17 cellular contexts compared by ENCODE assay signal in the genomic region with DNA sequence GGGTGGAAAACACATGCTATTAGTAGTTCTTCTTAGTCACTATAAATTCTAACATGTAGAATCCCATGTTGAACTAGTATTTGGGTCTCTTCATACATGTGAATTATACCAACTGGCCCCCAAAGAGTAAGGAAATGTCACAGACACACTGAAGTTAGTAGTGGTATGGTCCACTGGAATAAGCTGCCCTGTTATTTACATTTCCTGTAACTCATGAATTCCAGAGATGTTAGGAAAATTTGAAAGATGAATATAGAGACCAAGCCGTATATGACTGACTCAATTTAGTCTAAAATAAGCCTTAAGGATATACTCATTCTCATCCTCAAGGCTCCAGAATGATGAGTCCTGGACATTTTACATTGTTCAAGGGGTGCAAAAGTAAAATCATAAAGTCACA.
DNase-seq lines count a peak whose midpoint lies in the region; ATAC-seq and TF ChIP-seq lines count a peak whose summit lies in the region.
"Had no signal": no experiment of that assay in that cellular context is flagged by ENCODE, and none has a peak within 500 bp of the region (broad histone marks: within the 10 kb centered on the region; RNA-seq: fewer than 3 reads in every experiment).

No MANE protein-coding gene starts in this region.

- H3K4me3 Mint-ChIP-seq in activated T-cell treated with anti-CD3 and anti-CD28 coated beads, Interleukin-2, amount 50 U/mL, for 72 hours: no peak overlapping the region
- no peak overlapping the region for H3K4me3 Mint-ChIP-seq in activated T-cell treated with anti-CD3 and anti-CD28 coated beads, Interleukin-2, amount 50 U/mL, for 24 hours
- H3K4me3 Mint-ChIP-seq in naive thymus-derived CD8-positive, alpha-beta T cell: no peak overlapping the region

- DNase-seq in activated T-cell treated with anti-CD3 and anti-CD28 coated beads, Interleukin-2, amount 50 U/mL, for 72 hours: no peak
- DNase-seq in activated T-cell treated with anti-CD3 and anti-CD28 coated beads, Interleukin-2, amount 50 U/mL, for 24 hours: no peak
- peak; percentile 7 for DNase-seq in HCEC 1CT
- peak; percentile 18 for DNase-seq in adipocyte (ENCODE audit: low read depth)
- no peak for DNase-seq in naive thymus-derived CD8-positive, alpha-beta T cell
- DNase-seq in esophagus squamous epithelium (lab: John Stamatoyannopoulos, UW): no peak
- DNase-seq in stimulated activated CD4-positive, alpha-beta T cell treated with anti-CD3 and anti-CD28 coated beads, Interleukin-4, amount 100 ng/mL, for 4 hours: no peak
- no peak for DNase-seq in NCI-H526 (lab: John Stamatoyannopoulos, UW)
- DNase-seq: 8988T, MM.1S, NCI-H1105 treated with DMSO at 0.1 percent for 48 hours, NCI-H1694 treated with DMSO at 0.1 percent for 48 hours, NCI-H345, NCI-H526 treated with DMSO at 0.1 percent for 48 hours, SIG-M5 had no signal

- H3K9me3 Mint-ChIP-seq in activated T-cell treated with anti-CD3 and anti-CD28 coated beads, Interleukin-2, amount 50 U/mL, for 72 hours: no peaks in the 10 kb centered on the region
- H3K9me3 Mint-ChIP-seq in activated T-cell treated with anti-CD3 and anti-CD28 coated beads, Interleukin-2, amount 50 U/mL, for 24 hours: no peaks in the 10 kb centered on the region
- H3K9me3 Mint-ChIP-seq in naive thymus-derived CD8-positive, alpha-beta T cell: no peaks in the 10 kb centered on the region

- no peak overlapping the region for H3K4me3 ChIP-seq in adipocyte (ENCODE audit: low read length)
- H3K4me3 ChIP-seq in esophagus squamous epithelium: no peak overlapping the region
- H3K4me3 ChIP-seq: BLaER1 had no signal

- H3K27me3 ChIP-seq in adipocyte (replicated peaks; ENCODE audit: control insufficient read depth, insufficient read depth, low read length) (no peaks in the 10 kb centered on the region), esophagus squamous epithelium (no peaks in the 10 kb centered on the region)
- H3K27me3 ChIP-seq: BLaER1 had no signal

- no peaks in the 10 kb centered on the region for H3K27me3 Mint-ChIP-seq in activated T-cell treated with anti-CD3 and anti-CD28 coated beads, Interleukin-2, amount 50 U/mL, for 72 hours (ENCODE audit: low read depth)
- no peaks in the 10 kb centered on the region for H3K27me3 Mint-ChIP-seq in activated T-cell treated with anti-CD3 and anti-CD28 coated beads, Interleukin-2, amount 50 U/mL, for 24 hours
- no peaks in the 10 kb centered on the region for H3K27me3 Mint-ChIP-seq in naive thymus-derived CD8-positive, alpha-beta T cell

- peaks cover under 1% of the 10 kb centered on the region for H3K4me1 Mint-ChIP-seq in activated T-cell treated with anti-CD3 and anti-CD28 coated beads, Interleukin-2, amount 50 U/mL, for 72 hours (ENCODE audit: low read depth)
- peaks cover 15% of the 10 kb centered on the region for H3K4me1 Mint-ChIP-seq in activated T-cell treated with anti-CD3 and anti-CD28 coated beads, Interleukin-2, amount 50 U/mL, for 24 hours (ENCODE audit: low read depth)
- peaks cover 0 to 16% (median 8%) of the 10 kb centered on the region in 4 donors for H3K4me1 Mint-ChIP-seq in naive thymus-derived CD8-positive, alpha-beta T cell

- H3K9me3 ChIP-seq in adipocyte (ENCODE audit: control insufficient read depth, low read length) (no peaks in the 10 kb centered on the region), esophagus squamous epithelium (no peaks in the 10 kb centered on the region)
- H3K9me3 ChIP-seq: BLaER1 had no signal

- POLR2A ChIA-PET in naive thymus-derived CD8-positive, alpha-beta T cell (lab: Charles Lee): no interaction called here

- WGBS in esophagus squamous epithelium, 2 donors: 87 to 91% methylated on average over 1 of the region's 1 CpG

- H3K4me1 ChIP-seq in adipocyte (ENCODE audit: control insufficient read depth, insufficient read depth, low read length) (no peaks in the 10 kb centered on the region), esophagus squamous epithelium (no peaks in the 10 kb centered on the region)
- H3K4me1 ChIP-seq: BLaER1 had no signal

- ATAC-seq in activated T-cell treated with anti-CD3 and anti-CD28 coated beads, Interleukin-2, amount 50 U/mL, for 72 hours (replicated peaks in 1 of 2): no peak
- ATAC-seq in naive thymus-derived CD8-positive, alpha-beta T cell: no peak
- ATAC-seq: HepG2 had no signal

- intact Hi-C loops in esophagus squamous epithelium (cut with DNase I): no loop called here

- no peak for TF ChIP-seq CTCF in esophagus squamous epithelium (IDR thresholded peaks at IDR 0.05)

- H3K36me3 ChIP-seq in adipocyte (ENCODE audit: control insufficient read depth, insufficient read depth, low read length, severe bottlenecking): peaks cover 89% of the 10 kb centered on the region
- peaks cover 0 to 96% (median 0%) of the 10 kb centered on the region in 3 donors for H3K36me3 ChIP-seq in esophagus squamous epithelium

- H3K27ac Mint-ChIP-seq in activated T-cell treated with anti-CD3 and anti-CD28 coated beads, Interleukin-2, amount 50 U/mL, for 72 hours: peak overlapping the region; percentile 5
- no peak overlapping the region for H3K27ac Mint-ChIP-seq in activated T-cell treated with anti-CD3 and anti-CD28 coated beads, Interleukin-2, amount 50 U/mL, for 24 hours
- peak overlapping the region in 8 of 10 donors; percentile 9 to 77 (median 38) for H3K27ac Mint-ChIP-seq in naive thymus-derived CD8-positive, alpha-beta T cell

- no peak for TF ChIP-seq POLR2A in esophagus squamous epithelium (IDR thresholded peaks at IDR 0.05)

- no peak overlapping the region for H3K9ac ChIP-seq in adipocyte (ENCODE audit: low read length)
- H3K9ac ChIP-seq: BLaER1 had no signal

- H3K27ac ChIP-seq in esophagus squamous epithelium: no peak overlapping the region
- H3K27ac ChIP-seq: BLaER1 had no signal

- peaks cover 2 to 7% of the 10 kb centered on the region in 2 donors for H3K36me3 Mint-ChIP-seq in activated T-cell treated with anti-CD3 and anti-CD28 coated beads, Interleukin-2, amount 50 U/mL, for 72 hours (ENCODE audit: insufficient read depth in 2 of 2)
- H3K36me3 Mint-ChIP-seq in activated T-cell treated with anti-CD3 and anti-CD28 coated beads, Interleukin-2, amount 50 U/mL, for 24 hours (ENCODE audit: low read depth): peaks cover 81% of the 10 kb centered on the region
- H3K36me3 Mint-ChIP-seq in naive thymus-derived CD8-positive, alpha-beta T cell: peaks cover 8 to 62% (median 35%) of the 10 kb centered on the region in 3 donors

Comparison
In these comparisons a context has a peak if more than half of its experiments do, and no peak if none do; other contexts are left out.
1. DNase-seq: peak in HCEC 1CT (single experiment) and adipocyte (single experiment); none in activated T-cell treated with anti-CD3 and anti-CD28 coated beads, Interleukin-2, amount 50 U/mL, for 72 hours (0 of 2), activated T-cell treated with anti-CD3 and anti-CD28 coated beads, Interleukin-2, amount 50 U/mL, for 24 hours (single experiment), naive thymus-derived CD8-positive, alpha-beta T cell (0 of 10), esophagus squamous epithelium (single experiment), stimulated activated CD4-positive, alpha-beta T cell treated with anti-CD3 and anti-CD28 coated beads, Interleukin-4, amount 100 ng/mL, for 4 hours (0 of 2) and NCI-H526 (0 of 2).